Comparison of ENCODE assay signal across 16 cellular contexts in genomic region chr14:96098999-96099335, GRCh38.
"Had no signal": no experiment of that assay in that cellular context is flagged by ENCODE, and none has a peak within 500 bp of the region (broad histone marks: within the 10 kb centered on the region; RNA-seq: fewer than 3 reads in every experiment).

No MANE protein-coding gene starts in this region.

- DNase-seq: activated B cell treated with CpG ODN at 0.5 μM for 24 hours; activated CD4-positive, alpha-beta T cell treated with anti-CD3 and anti-CD28 coated beads, Interleukin-2, amount 50 U/mL, for 4 hours; activated effector memory CD4-positive, alpha-beta T cell treated with Interleukin-2 at 50 U/mL for 16 hours; activated naive CD8-positive, alpha-beta T cell treated with anti-CD3 and anti-CD28 coated beads, Interleukin-2, amount 10 ng/mL, durations not matched to agents 7 days and 5 days; effector CD4-positive, alpha-beta T cell; natural killer cell; stimulated activated CD4-positive, alpha-beta T cell treated with anti-CD3 and anti-CD28 coated beads, Interleukin-12 subunit alpha, Interleukin-12 subunit beta, amount 100 ng/mL, for 4 hours; stimulated activated CD4-positive, alpha-beta T cell treated with anti-CD3 and anti-CD28 coated beads, Interleukin-4, amount 100 ng/mL, for 4 hours; T-helper 9 cell had no signal

- H3K9me3 ChIP-seq: psoas muscle, right atrium auricular region, thyroid gland had no signal

- H3K36me3 ChIP-seq: cardiac muscle cell, right atrium auricular region, thyroid gland had no signal

- H3K27me3 ChIP-seq: cardiac muscle cell, right atrium auricular region, thyroid gland had no signal

- H3K4me1 ChIP-seq: foreskin keratinocyte, psoas muscle, right atrium auricular region had no signal

- ATAC-seq: activated CD4-positive, alpha-beta T cell treated with anti-CD3 and anti-CD28 coated beads for 36 hours; activated T-cell treated with anti-CD3 and anti-CD28 coated beads, Interleukin-2, amount 50 U/mL, for 72 hours; natural killer cell had no signal

- H3K27ac ChIP-seq: cardiac muscle cell, foreskin keratinocyte, psoas muscle, right atrium auricular region, thyroid gland had no signal

- H3K4me3 ChIP-seq: cardiac muscle cell, psoas muscle, right atrium auricular region, thyroid gland had no signal
